In the genomic region with DNA sequence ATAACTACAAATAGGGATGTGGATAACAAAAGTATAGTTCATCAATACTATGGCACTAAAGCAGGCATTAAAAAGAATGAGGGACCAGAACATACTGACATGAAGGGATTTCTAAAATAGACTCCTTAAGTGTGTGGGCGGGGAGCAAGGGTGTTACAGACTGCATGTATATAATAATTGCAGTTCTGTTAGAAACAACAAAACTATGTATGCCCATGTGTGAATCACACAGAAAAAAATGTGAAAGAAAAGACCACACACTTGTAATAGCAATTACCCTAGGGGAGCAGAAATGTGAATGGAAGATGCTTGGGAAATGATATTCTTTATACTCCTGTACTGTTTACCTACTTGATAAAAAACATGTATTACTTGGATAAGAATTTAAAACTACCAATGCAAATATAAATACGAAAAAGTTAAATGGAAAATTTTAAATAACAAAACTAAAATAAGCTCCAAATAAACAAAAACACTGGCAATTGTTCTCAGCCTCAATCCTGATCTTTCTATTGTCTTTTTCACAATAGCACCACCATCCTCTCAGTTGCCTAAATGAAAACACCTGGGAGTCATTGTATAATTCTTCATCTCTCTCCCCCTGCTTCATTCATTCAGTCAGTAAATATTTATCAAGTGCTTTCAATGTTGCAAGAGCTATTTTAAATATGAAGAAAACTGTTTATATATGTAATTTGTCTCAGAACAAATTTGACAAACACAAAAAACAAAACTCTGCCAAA, we compare ENCODE assay signal across 17 cellular contexts.
DNase-seq lines count a peak whose midpoint lies in the region; ATAC-seq and TF ChIP-seq lines count a peak whose summit lies in the region.
"Had no signal": no experiment of that assay in that cellular context is flagged by ENCODE, and none has a peak within 500 bp of the region (broad histone marks: within the 10 kb centered on the region; RNA-seq: fewer than 3 reads in every experiment).

No MANE protein-coding gene starts in this region.

- H3K4me2 ChIP-seq in GM23338 (peak overlapping the region; percentile 30), osteoblast (ENCODE audit: insufficient read depth, low read length) (no peak overlapping the region)

- DNase-seq in GM23338 (ENCODE audit: low spot score) (peak; percentile 42), NCI-H226 (peak; percentile 43), endodermal cell (no peak), osteoblast (ENCODE audit: insufficient read length, low spot score, missing footprints) (peak; percentile 11), MV-4-11 (lab: John Stamatoyannopoulos, UW) (no peak)
- no peak for DNase-seq in activated CD4-positive, alpha-beta T cell treated with anti-CD3 and anti-CD28 coated beads, Interleukin-2, amount 50 U/mL, for 4 hours
- DNase-seq: activated naive CD8-positive, alpha-beta T cell treated with anti-CD3 and anti-CD28 coated beads, Interleukin-2, amount 50 U/mL, for 24 hours; activated T-cell treated with anti-CD3 and anti-CD28 coated beads, Interleukin-2, amount 50 U/mL, for 72 hours; Karpas-422; left colon; NCI-H187 treated with DMSO at 0.1 percent for 48 hours; NCI-H774; psoas muscle; SHP77; T-helper 9 cell; upper lobe of left lung had no signal

- no peaks in the 10 kb centered on the region for H3K9me2 ChIP-seq in GM23338 (ENCODE audit: insufficient read depth)

- ATAC-seq in GM23338 (peak; percentile 78), HG02885 (IDR thresholded peaks at IDR 0.05; ENCODE audit: poor library complexity, unreplicated experiment) (no peak)
- ATAC-seq: activated naive CD8-positive, alpha-beta T cell treated with anti-CD3 and anti-CD28 coated beads, Interleukin-2, amount 50 U/mL, for 24 hours; activated T-cell treated with anti-CD3 and anti-CD28 coated beads, Interleukin-2, amount 50 U/mL, for 72 hours; left colon; psoas muscle had no signal

- TF ChIP-seq CTCF in GM23338 (conservative IDR thresholded peaks at IDR 0.05; ENCODE audit: low read depth in 2 of 2) (no peak), endodermal cell (conservative IDR thresholded peaks at IDR 0.05) (no peak), osteoblast (IDR thresholded peaks at IDR 0.05; ENCODE audit: extremely low read depth, low read depth, low read length) (no peak)

- H3K27me3 Mint-ChIP-seq in GM23338 (ENCODE audit: insufficient read depth, low read depth, poor library complexity): peaks cover 37% of the 10 kb centered on the region
- no peaks in the 10 kb centered on the region for H3K27me3 Mint-ChIP-seq in endodermal cell (ENCODE audit: insufficient read depth)
- H3K27me3 Mint-ChIP-seq: activated naive CD8-positive, alpha-beta T cell treated with anti-CD3 and anti-CD28 coated beads, Interleukin-2, amount 50 U/mL, for 24 hours had no signal

- H2AFZ ChIP-seq in GM23338 (no peak overlapping the region), osteoblast (ENCODE audit: low read length) (no peak overlapping the region)

- H3K4me1 Mint-ChIP-seq in GM23338: peaks cover 22% of the 10 kb centered on the region
- H3K4me1 Mint-ChIP-seq in endodermal cell: peaks cover 26% of the 10 kb centered on the region
- H3K4me1 Mint-ChIP-seq: activated naive CD8-positive, alpha-beta T cell treated with anti-CD3 and anti-CD28 coated beads, Interleukin-2, amount 50 U/mL, for 24 hours had no signal

- no peaks in the 10 kb centered on the region for H3F3A ChIP-seq in GM23338 (replicated peaks; ENCODE audit: low read depth)

- H3K4me3 Mint-ChIP-seq in GM23338: no peak overlapping the region
- H3K4me3 Mint-ChIP-seq in endodermal cell: no peak overlapping the region
- H3K4me3 Mint-ChIP-seq: activated naive CD8-positive, alpha-beta T cell treated with anti-CD3 and anti-CD28 coated beads, Interleukin-2, amount 50 U/mL, for 24 hours; activated T-cell treated with anti-CD3 and anti-CD28 coated beads, Interleukin-2, amount 50 U/mL, for 72 hours had no signal

- H3K4me3 ChIP-seq in GM23338 (no peak overlapping the region; the same call in 1 of the 2 replicates), endodermal cell (ENCODE audit: low read length) (peak overlapping the region; percentile 31), osteoblast (ENCODE audit: insufficient read depth, low read length) (no peak overlapping the region)
- H3K4me3 ChIP-seq: psoas muscle, upper lobe of left lung had no signal

- no peaks in the 10 kb centered on the region for H3K79me2 ChIP-seq in GM23338 (replicated peaks; ENCODE audit: insufficient read depth)
- H3K79me2 ChIP-seq in osteoblast (ENCODE audit: insufficient read depth, low read length): peaks cover 19% of the 10 kb centered on the region

- H4K20me1 ChIP-seq in GM23338 (replicated peaks; ENCODE audit: insufficient read depth) (no peaks in the 10 kb centered on the region), osteoblast (ENCODE audit: insufficient read depth, low read length) (peaks cover 32% of the 10 kb centered on the region)

- peaks cover 14% of the 10 kb centered on the region; the same call in 2 of the 3 replicates for H3K36me3 Mint-ChIP-seq in GM23338 (ENCODE audit: low read depth)
- peaks cover 18% of the 10 kb centered on the region for H3K36me3 Mint-ChIP-seq in endodermal cell (ENCODE audit: low read depth)

- no peaks in the 10 kb centered on the region for H3K36me3 ChIP-seq in GM23338 (ENCODE audit: insufficient read depth)
- H3K36me3 ChIP-seq in endodermal cell (ENCODE audit: control insufficient read depth, insufficient read depth, low read length): peaks cover 7% of the 10 kb centered on the region
- H3K36me3 ChIP-seq in osteoblast (ENCODE audit: insufficient read depth, low read length): peaks cover 8% of the 10 kb centered on the region

- H3K9me3 Mint-ChIP-seq in GM23338: peaks cover 11% of the 10 kb centered on the region; the same call in 2 of the 3 replicates
- H3K9me3 Mint-ChIP-seq in endodermal cell: peaks cover 18% of the 10 kb centered on the region

- no peak overlapping the region for H3K9ac ChIP-seq in endodermal cell (ENCODE audit: extremely low read depth, low read length, poor library complexity, severe bottlenecking)

- no peak overlapping the region for H3K27ac ChIP-seq in GM23338 (ENCODE audit: low read depth)
- no peak overlapping the region for H3K27ac ChIP-seq in endodermal cell (ENCODE audit: low read depth, low read length)
- H3K27ac ChIP-seq in osteoblast (ENCODE audit: low read depth, low read length): no peak overlapping the region
- H3K27ac ChIP-seq: psoas muscle, upper lobe of left lung had no signal

- H3K9me3 ChIP-seq in endodermal cell (ENCODE audit: control insufficient read depth, low read length) (peaks cover 23% of the 10 kb centered on the region), osteoblast (ENCODE audit: low read depth, low read length) (peaks cover 2% of the 10 kb centered on the region)

- H3K27me3 ChIP-seq in GM23338 (ENCODE audit: insufficient read depth): peaks cover 59% of the 10 kb centered on the region
- no peaks in the 10 kb centered on the region for H3K27me3 ChIP-seq in endodermal cell (ENCODE audit: control insufficient read depth, insufficient read depth, low read length, poor library complexity, severe bottlenecking)
- H3K27me3 ChIP-seq in osteoblast (ENCODE audit: insufficient read depth, low read length): no peaks in the 10 kb centered on the region
- H3K27me3 ChIP-seq: upper lobe of left lung had no signal

- WGBS in endodermal cell (ENCODE audit: insufficient coverage in 1 of 2, insufficient read length in 1 of 2), 2 experiments: 50 to 70% methylated on average over 2 of the region's 2 CpGs

- H3K4me1 ChIP-seq in GM23338 (ENCODE audit: insufficient read depth) (peaks cover 21% of the 10 kb centered on the region), endodermal cell (ENCODE audit: control insufficient read depth, insufficient read depth, low read length) (peaks cover 8% of the 10 kb centered on the region), osteoblast (ENCODE audit: insufficient read depth, low read length) (peaks cover 20% of the 10 kb centered on the region)
- H3K4me1 ChIP-seq: psoas muscle had no signal

- H3K27ac Mint-ChIP-seq in GM23338: no peak overlapping the region
- H3K27ac Mint-ChIP-seq in endodermal cell: no peak overlapping the region
- H3K27ac Mint-ChIP-seq: activated naive CD8-positive, alpha-beta T cell treated with anti-CD3 and anti-CD28 coated beads, Interleukin-2, amount 50 U/mL, for 24 hours; activated T-cell treated with anti-CD3 and anti-CD28 coated beads, Interleukin-2, amount 50 U/mL, for 72 hours had no signal

TF ChIP-seq in GM23338, 12 proteins besides CTCF, POLR2A, EP300 and RAD21:
- no peak for TF ChIP-seq EZH2phosphoT487 (IDR thresholded peaks at IDR 0.05; ENCODE audit: unreplicated experiment)
- no peak for TF ChIP-seq EZH2 (IDR thresholded peaks at IDR 0.05; ENCODE audit: low read depth, unreplicated experiment)
- peak; percentile 85 for TF ChIP-seq NANOG (IDR thresholded peaks at IDR 0.05; ENCODE audit: borderline replicate concordance)

Comparison
In these comparisons a context has a peak if more than half of its experiments do, and no peak if none do; other contexts are left out.
1. DNase-seq: peak in GM23338 (single experiment), NCI-H226 (single experiment) and osteoblast (single experiment); none in endodermal cell (single experiment), activated CD4-positive, alpha-beta T cell treated with anti-CD3 and anti-CD28 coated beads, Interleukin-2, amount 50 U/mL, for 4 hours (0 of 2) and MV-4-11 (single experiment).